ENCODE assay signal across 2 cellular contexts in genomic region chr6:122438975-122439374, GRCh38.
TF ChIP-seq lines count a peak whose summit lies in the region.

No MANE protein-coding gene starts in this region.

TF ChIP-seq in K562, 482 proteins besides CTCF, POLR2A, EP300 and RAD21 (continues in another document):
- TF ChIP-seq RBBP5 (IDR thresholded peaks at IDR 0.05; ENCODE audit: borderline replicate concordance, insufficient read depth, low read length, poor library complexity, severe bottlenecking): no peak
- TF ChIP-seq ZNF253 (CRISPR knock-in tag; conservative IDR thresholded peaks at IDR 0.05): no peak
- no peak for TF ChIP-seq ZNF174 (CRISPR knock-in tag; IDR thresholded peaks at IDR 0.05)
- TF ChIP-seq ZNF740 (CRISPR knock-in tag; IDR thresholded peaks at IDR 0.05): peak; percentile 35; the same call in 1 of the 2 replicates
- peak in 1 of 2 experiments; percentile 51; a peak in 1 of 4 replicates for TF ChIP-seq ZNF740 (tag; IDR thresholded peaks at IDR 0.05)
- TF ChIP-seq, protein P1, sequence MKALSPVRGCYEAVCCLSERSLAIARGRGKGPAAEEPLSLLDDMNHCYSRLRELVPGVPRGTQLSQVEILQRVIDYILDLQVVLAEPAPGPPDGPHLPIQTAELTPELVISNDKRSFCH (CRISPR knock-in tag; IDR thresholded peaks at IDR 0.05): no peak
- TF ChIP-seq, protein P1 (tag; IDR thresholded peaks at IDR 0.05): no peak
- no peak for TF ChIP-seq NR2F6 (CRISPR knock-in tag; IDR thresholded peaks at IDR 0.05)
- peak; percentile 88 for TF ChIP-seq CBX1 (IDR thresholded peaks at IDR 0.05; ENCODE audit: low read depth)
- no peak for TF ChIP-seq PHF21A (IDR thresholded peaks at IDR 0.05; ENCODE audit: borderline replicate concordance, low read depth)
- TF ChIP-seq DMBX1 (CRISPR knock-in tag; IDR thresholded peaks at IDR 0.05; ENCODE audit: borderline replicate concordance): no peak
- TF ChIP-seq TRIM28 (IDR thresholded peaks at IDR 0.05): peak; percentile 82
- TF ChIP-seq, protein P2, sequence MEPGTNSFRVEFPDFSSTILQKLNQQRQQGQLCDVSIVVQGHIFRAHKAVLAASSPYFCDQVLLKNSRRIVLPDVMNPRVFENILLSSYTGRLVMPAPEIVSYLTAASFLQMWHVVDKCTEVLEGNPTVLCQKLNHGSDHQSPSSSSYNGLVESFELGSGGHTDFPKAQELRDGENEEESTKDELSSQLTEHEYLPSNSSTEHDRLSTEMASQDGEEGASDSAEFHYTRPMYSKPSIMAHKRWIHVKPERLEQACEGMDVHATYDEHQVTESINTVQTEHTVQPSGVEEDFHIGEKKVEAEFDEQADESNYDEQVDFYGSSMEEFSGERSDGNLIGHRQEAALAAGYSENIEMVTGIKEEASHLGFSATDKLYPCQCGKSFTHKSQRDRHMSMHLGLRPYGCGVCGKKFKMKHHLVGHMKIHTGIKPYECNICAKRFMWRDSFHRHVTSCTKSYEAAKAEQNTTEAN (CRISPR knock-in tag; IDR thresholded peaks at IDR 0.05): no peak
- no peak for TF ChIP-seq ZNF133 (CRISPR knock-in tag; IDR thresholded peaks at IDR 0.05)
- TF ChIP-seq BACH1 (tag; IDR thresholded peaks at IDR 0.05): no peak
- TF ChIP-seq CHD2 (IDR thresholded peaks at IDR 0.05; ENCODE audit: low read depth, low read length): no peak
- no peak for TF ChIP-seq ATF1 (CRISPR knock-in tag; IDR thresholded peaks at IDR 0.05)
- TF ChIP-seq ATF1 (tag; IDR thresholded peaks at IDR 0.05): no peak
- TF ChIP-seq, protein P3, sequence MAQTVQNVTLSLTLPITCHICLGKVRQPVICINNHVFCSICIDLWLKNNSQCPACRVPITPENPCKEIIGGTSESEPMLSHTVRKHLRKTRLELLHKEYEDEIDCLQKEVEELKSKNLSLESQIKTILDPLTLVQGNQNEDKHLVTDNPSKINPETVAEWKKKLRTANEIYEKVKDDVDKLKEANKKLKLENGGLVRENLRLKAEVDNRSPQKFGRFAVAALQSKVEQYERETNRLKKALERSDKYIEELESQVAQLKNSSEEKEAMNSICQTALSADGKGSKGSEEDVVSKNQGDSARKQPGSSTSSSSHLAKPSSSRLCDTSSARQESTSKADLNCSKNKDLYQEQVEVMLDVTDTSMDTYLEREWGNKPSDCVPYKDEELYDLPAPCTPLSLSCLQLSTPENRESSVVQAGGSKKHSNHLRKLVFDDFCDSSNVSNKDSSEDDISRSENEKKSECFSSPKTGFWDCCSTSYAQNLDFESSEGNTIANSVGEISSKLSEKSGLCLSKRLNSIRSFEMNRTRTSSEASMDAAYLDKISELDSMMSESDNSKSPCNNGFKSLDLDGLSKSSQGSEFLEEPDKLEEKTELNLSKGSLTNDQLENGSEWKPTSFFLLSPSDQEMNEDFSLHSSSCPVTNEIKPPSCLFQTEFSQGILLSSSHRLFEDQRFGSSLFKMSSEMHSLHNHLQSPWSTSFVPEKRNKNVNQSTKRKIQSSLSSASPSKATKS (CRISPR knock-in tag; IDR thresholded peaks at IDR 0.05): no peak
- TF ChIP-seq TRIM24 (IDR thresholded peaks at IDR 0.05): 0 out of 4 replicates have a peak, but pooled peaks of 1 of the 2 experiments have one; percentile 25
- no peak for TF ChIP-seq HDAC1 (IDR thresholded peaks at IDR 0.05)
- no peak for TF ChIP-seq SREBF1 (IDR thresholded peaks at IDR 0.05; ENCODE audit: borderline replicate concordance, low read depth, low read length)

TF ChIP-seq in HEK293T, 16 proteins besides CTCF, POLR2A, EP300 and RAD21:
- TF ChIP-seq ARNT (IDR thresholded peaks at IDR 0.05) (no peak), SP1 (IDR thresholded peaks at IDR 0.05) (no peak), FOXM1 (IDR thresholded peaks at IDR 0.05; ENCODE audit: borderline replicate concordance) (no peak), BHLHE40 (IDR thresholded peaks at IDR 0.05; ENCODE audit: borderline replicate concordance) (no peak)
